ENCODE assay signal across 16 cellular contexts in the genomic region with DNA sequence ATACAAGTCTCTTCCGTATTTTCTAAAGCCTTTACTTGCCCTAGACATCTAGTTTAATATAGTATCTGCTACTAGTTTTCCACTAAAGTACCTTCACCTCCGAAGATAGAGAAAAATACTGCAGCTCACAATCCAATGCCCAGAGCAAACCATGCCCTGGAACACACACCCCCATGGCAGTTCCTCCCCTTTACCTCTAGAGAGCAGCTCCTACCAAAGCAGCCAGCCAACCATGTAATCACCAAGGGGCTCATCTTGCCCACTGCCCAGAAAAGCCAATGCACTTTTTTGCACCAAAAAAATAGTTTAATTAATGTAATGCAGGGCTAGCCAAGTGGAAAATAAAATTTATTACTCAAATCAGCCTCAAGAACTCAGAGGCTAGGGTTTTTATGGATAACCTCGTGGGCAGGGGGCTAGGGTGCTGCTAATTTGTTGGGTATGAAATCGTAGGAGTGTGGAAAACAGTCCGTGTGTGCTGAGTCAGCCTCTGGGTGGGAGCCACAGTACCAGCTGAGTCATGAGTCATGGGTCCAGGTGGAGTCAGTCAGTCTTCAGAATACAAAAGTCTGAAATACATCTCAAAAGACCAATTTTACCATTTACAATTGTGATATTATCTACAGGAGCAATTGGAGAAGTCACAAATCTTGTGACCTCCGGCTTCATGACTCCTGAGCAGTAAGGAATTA.
DNase-seq lines count a peak whose midpoint lies in the region; ATAC-seq, FAIRE-seq and TF ChIP-seq lines count a peak whose summit lies in the region.
"Had no signal": no experiment of that assay in that cellular context is flagged by ENCODE, and none has a peak within 500 bp of the region (broad histone marks: within the 10 kb centered on the region; RNA-seq: fewer than 3 reads in every experiment).

No MANE protein-coding gene starts in this region.

- no peak overlapping the region for H3K27ac ChIP-seq in astrocyte (ENCODE audit: low read depth, low read length)
- H3K27ac ChIP-seq: HL-60, suprapubic skin had no signal

- DNase-seq in Daoy (ENCODE audit: low read depth) (peak; percentile 73), astrocyte (ENCODE audit: low read depth) (peak; percentile 1), kidney glomerular epithelial cell (lab: John Stamatoyannopoulos, UW) (peak; percentile 76), NCI-H2171 treated with DMSO at 0.1 percent for 48 hours (lab: John Stamatoyannopoulos, UW) (no peak)
- no peak for DNase-seq in stimulated activated CD4-positive, alpha-beta T cell treated with anti-CD3 and anti-CD28 coated beads, Interleukin-4, amount 100 ng/mL, for 24 hours
- no peak for DNase-seq in stimulated activated CD4-positive, alpha-beta T cell treated with anti-CD3 and anti-CD28 coated beads, Interleukin-1b, Interleukin-23, amount 100 ng/mL, for 48 hours
- DNase-seq: activated naive CD8-positive, alpha-beta T cell treated with anti-CD3 and anti-CD28 coated beads, Interleukin-2, amount 50 U/mL, for 24 hours; CD8-positive, alpha-beta memory T cell; immature natural killer cell; NCI-H2107; SW 1271 had no signal

- peak overlapping the region; percentile 21 for H3K27ac Mint-ChIP-seq in astrocyte (ENCODE audit: unreplicated experiment)
- H3K27ac Mint-ChIP-seq: activated naive CD8-positive, alpha-beta T cell treated with anti-CD3 and anti-CD28 coated beads, Interleukin-2, amount 50 U/mL, for 24 hours; immature natural killer cell had no signal

- H3K4me1 ChIP-seq in Loucy (ENCODE audit: insufficient read depth, low read length, poor library complexity, severe bottlenecking) (no peaks in the 10 kb centered on the region), astrocyte (ENCODE audit: insufficient read depth, low read length) (no peaks in the 10 kb centered on the region)
- H3K4me1 ChIP-seq: suprapubic skin had no signal

- no peaks in the 10 kb centered on the region for H3K36me3 ChIP-seq in Loucy (ENCODE audit: insufficient read depth, low read length)
- no peaks in the 10 kb centered on the region for H3K36me3 ChIP-seq in astrocyte (ENCODE audit: insufficient read depth, low read length)
- H3K36me3 ChIP-seq: suprapubic skin had no signal

- ATAC-seq in GM18511 (IDR thresholded peaks at IDR 0.05; ENCODE audit: unreplicated experiment): no peak
- ATAC-seq: activated naive CD8-positive, alpha-beta T cell treated with anti-CD3 and anti-CD28 coated beads, Interleukin-2, amount 50 U/mL, for 24 hours had no signal

- no peaks in the 10 kb centered on the region for H3K27me3 Mint-ChIP-seq in astrocyte (ENCODE audit: low read depth, unreplicated experiment)

- H3K9me3 ChIP-seq in Loucy (ENCODE audit: insufficient read depth, low read depth, low read length) (no peaks in the 10 kb centered on the region), astrocyte (ENCODE audit: insufficient read depth, low read depth, low read length) (no peaks in the 10 kb centered on the region)
- H3K9me3 ChIP-seq: suprapubic skin had no signal

- H3K27me3 ChIP-seq in Loucy (ENCODE audit: insufficient read depth, low read length, poor library complexity, severe bottlenecking) (no peaks in the 10 kb centered on the region), astrocyte (ENCODE audit: insufficient read depth, low read length) (no peaks in the 10 kb centered on the region)
- H3K27me3 ChIP-seq: suprapubic skin had no signal

- no peak for FAIRE-seq in astrocyte (lab: Jason Lieb, UNC)
- FAIRE-seq: GM19239 had no signal

- H4K20me1 ChIP-seq in Loucy (ENCODE audit: insufficient read depth, low read length, poor library complexity, severe bottlenecking) (no peaks in the 10 kb centered on the region), astrocyte (ENCODE audit: insufficient read depth, low read length) (no peaks in the 10 kb centered on the region)

- peaks cover 2% of the 10 kb centered on the region for H3K9me3 Mint-ChIP-seq in astrocyte (ENCODE audit: unreplicated experiment)
- H3K9me3 Mint-ChIP-seq: activated naive CD8-positive, alpha-beta T cell treated with anti-CD3 and anti-CD28 coated beads, Interleukin-2, amount 50 U/mL, for 24 hours had no signal

- H3K79me2 ChIP-seq in Loucy (ENCODE audit: insufficient read depth, low read length): no peaks in the 10 kb centered on the region
- no peaks in the 10 kb centered on the region for H3K79me2 ChIP-seq in astrocyte (ENCODE audit: insufficient read depth, low read length)

- H2AFZ ChIP-seq in Loucy (ENCODE audit: low read length): no peak overlapping the region
- no peak overlapping the region for H2AFZ ChIP-seq in astrocyte (ENCODE audit: low read depth, low read length)

- peak; percentile 35 for TF ChIP-seq CTCF in Loucy (conservative IDR thresholded peaks at IDR 0.05; ENCODE audit: low read length)
- TF ChIP-seq CTCF in astrocyte (IDR thresholded peaks at IDR 0.05; ENCODE audit: insufficient read depth, low read depth, low read length): no peak

- peaks cover 8% of the 10 kb centered on the region for H3K4me1 Mint-ChIP-seq in astrocyte (ENCODE audit: low read depth, unreplicated experiment)
- H3K4me1 Mint-ChIP-seq: activated naive CD8-positive, alpha-beta T cell treated with anti-CD3 and anti-CD28 coated beads, Interleukin-2, amount 50 U/mL, for 24 hours; CD8-positive, alpha-beta memory T cell; immature natural killer cell had no signal

- H3K4me2 ChIP-seq in Loucy (ENCODE audit: low read depth, low read length, poor library complexity, severe bottlenecking): no peak overlapping the region
- H3K4me2 ChIP-seq in astrocyte (ENCODE audit: low read length): no peak overlapping the region

- H3K4me3 Mint-ChIP-seq in astrocyte (ENCODE audit: unreplicated experiment): no peak overlapping the region
- H3K4me3 Mint-ChIP-seq: activated naive CD8-positive, alpha-beta T cell treated with anti-CD3 and anti-CD28 coated beads, Interleukin-2, amount 50 U/mL, for 24 hours; CD8-positive, alpha-beta memory T cell; immature natural killer cell had no signal

- H3K4me3 ChIP-seq in Loucy (ENCODE audit: low read length, poor library complexity, severe bottlenecking) (no peak overlapping the region), astrocyte (ENCODE audit: insufficient read depth, low read depth, low read length) (no peak overlapping the region)
- H3K4me3 ChIP-seq: suprapubic skin had no signal

- H3F3A ChIP-seq in Loucy (ENCODE audit: low read depth): no peaks in the 10 kb centered on the region

- H3K36me3 Mint-ChIP-seq in astrocyte (ENCODE audit: low read depth, unreplicated experiment): no peaks in the 10 kb centered on the region
- H3K36me3 Mint-ChIP-seq: CD8-positive, alpha-beta memory T cell; immature natural killer cell had no signal

- H3K9me2 ChIP-seq in Loucy (replicated peaks; ENCODE audit: low read depth, low read length): no peaks in the 10 kb centered on the region

- no peak overlapping the region for H3K9ac ChIP-seq in Loucy (ENCODE audit: low read depth, low read length, poor library complexity, severe bottlenecking)
- H3K9ac ChIP-seq in astrocyte (ENCODE audit: low read length): no peak overlapping the region

Comparison
In these comparisons a context has a peak if more than half of its experiments do, and no peak if none do; other contexts are left out.
1. DNase-seq: peak in Daoy (single experiment), astrocyte (single experiment) and kidney glomerular epithelial cell (single experiment); none in NCI-H2171 treated with DMSO at 0.1 percent for 48 hours (single experiment), stimulated activated CD4-positive, alpha-beta T cell treated with anti-CD3 and anti-CD28 coated beads, Interleukin-4, amount 100 ng/mL, for 24 hours (single experiment) and stimulated activated CD4-positive, alpha-beta T cell treated with anti-CD3 and anti-CD28 coated beads, Interleukin-1b, Interleukin-23, amount 100 ng/mL, for 48 hours (single experiment).